Comparison of ENCODE assay signal across 17 cellular contexts in the genomic region with DNA sequence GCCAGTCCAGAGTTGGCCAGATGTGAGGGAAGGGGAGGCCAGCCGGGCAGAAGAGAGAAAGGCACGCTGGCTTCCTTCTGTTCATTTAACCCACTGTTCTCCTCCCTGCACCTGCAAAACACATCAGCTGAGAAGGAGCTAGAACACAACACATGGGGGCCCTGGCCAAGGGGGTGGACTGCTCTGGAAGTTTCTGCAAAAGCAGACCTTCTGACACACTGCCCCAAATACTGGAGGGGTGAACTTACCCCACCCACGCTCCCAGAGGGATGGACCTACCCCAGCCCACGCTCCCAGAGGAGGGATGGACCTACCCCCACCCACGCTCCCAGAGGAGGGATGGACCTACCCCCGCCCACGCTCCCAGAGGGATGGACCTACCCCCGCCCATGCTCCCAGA.
"Had no signal": no experiment of that assay in that cellular context is flagged by ENCODE, and none has a peak within 500 bp of the region (broad histone marks: within the 10 kb centered on the region; RNA-seq: fewer than 3 reads in every experiment).

No MANE protein-coding gene starts in this region.

- H3K27ac ChIP-seq: foreskin keratinocyte, left ventricle myocardium inferior, parathyroid adenoma, sigmoid colon, skin epidermis, stomach had no signal

- H3K27me3 ChIP-seq: foreskin keratinocyte had no signal

- ATAC-seq: foreskin keratinocyte had no signal

- H3K9ac ChIP-seq: parathyroid adenoma had no signal

- H3K4me1 Mint-ChIP-seq: immature natural killer cell had no signal

- H2AFZ ChIP-seq: parathyroid adenoma had no signal

- H3K4me3 Mint-ChIP-seq: dendritic cell treated with granulocyte-macrophage colony-stimulating factor and Interleukin-4, amounts not matched to agents 40 ng/mL and 50 ng/mL, for 4 days; immature natural killer cell; naive B cell; nephron had no signal

- H3K4me1 ChIP-seq: foreskin keratinocyte, left ventricle myocardium inferior, parathyroid adenoma, sigmoid colon had no signal

- H3K9me3 Mint-ChIP-seq: immature natural killer cell had no signal

- H3K4me3 ChIP-seq: left ventricle myocardium inferior, lung, sigmoid colon, skin epidermis, stomach had no signal

- H3K9me3 ChIP-seq: sigmoid colon, stomach had no signal

- H3K27ac Mint-ChIP-seq: dendritic cell treated with granulocyte-macrophage colony-stimulating factor and Interleukin-4, amounts not matched to agents 40 ng/mL and 50 ng/mL, for 4 days; immature natural killer cell; naive B cell had no signal

- H3K36me3 Mint-ChIP-seq: immature natural killer cell had no signal

- H3K79me2 ChIP-seq: parathyroid adenoma had no signal

- H3K36me3 ChIP-seq: left ventricle myocardium inferior, sigmoid colon, stomach had no signal

- DNase-seq: erythroblast; foreskin keratinocyte; immature natural killer cell; left ventricle myocardium inferior; mesenchymal stem cell; naive B cell; sigmoid colon; stimulated activated CD4-positive, alpha-beta T cell treated with anti-CD3 and anti-CD28 coated beads, Interleukin-2, amount 100 ng/mL, for 24 hours; stimulated activated CD4-positive, alpha-beta T cell treated with anti-CD3 and anti-CD28 coated beads, Interleukin-4, amount 100 ng/mL, for 4 hours; stimulated activated naive CD4-positive, alpha-beta T cell; stomach; substantia nigra had no signal
